1 cellular context compared by ENCODE assay signal in genomic region chrX:121245763-121246162, GRCh38.
TF ChIP-seq lines count a peak whose summit lies in the region.

No MANE protein-coding gene starts in this region.

TF ChIP-seq in HepG2, 621 proteins besides CTCF, POLR2A, EP300 and RAD21 (continued from another document and continues in another):
- no peak for TF ChIP-seq HMGA1 (CRISPR knock-in tag; conservative IDR thresholded peaks at IDR 0.05)
- TF ChIP-seq ZNF558 (CRISPR knock-in tag; IDR thresholded peaks at IDR 0.05; ENCODE audit: borderline replicate concordance): no peak
- TF ChIP-seq, protein P1, sequence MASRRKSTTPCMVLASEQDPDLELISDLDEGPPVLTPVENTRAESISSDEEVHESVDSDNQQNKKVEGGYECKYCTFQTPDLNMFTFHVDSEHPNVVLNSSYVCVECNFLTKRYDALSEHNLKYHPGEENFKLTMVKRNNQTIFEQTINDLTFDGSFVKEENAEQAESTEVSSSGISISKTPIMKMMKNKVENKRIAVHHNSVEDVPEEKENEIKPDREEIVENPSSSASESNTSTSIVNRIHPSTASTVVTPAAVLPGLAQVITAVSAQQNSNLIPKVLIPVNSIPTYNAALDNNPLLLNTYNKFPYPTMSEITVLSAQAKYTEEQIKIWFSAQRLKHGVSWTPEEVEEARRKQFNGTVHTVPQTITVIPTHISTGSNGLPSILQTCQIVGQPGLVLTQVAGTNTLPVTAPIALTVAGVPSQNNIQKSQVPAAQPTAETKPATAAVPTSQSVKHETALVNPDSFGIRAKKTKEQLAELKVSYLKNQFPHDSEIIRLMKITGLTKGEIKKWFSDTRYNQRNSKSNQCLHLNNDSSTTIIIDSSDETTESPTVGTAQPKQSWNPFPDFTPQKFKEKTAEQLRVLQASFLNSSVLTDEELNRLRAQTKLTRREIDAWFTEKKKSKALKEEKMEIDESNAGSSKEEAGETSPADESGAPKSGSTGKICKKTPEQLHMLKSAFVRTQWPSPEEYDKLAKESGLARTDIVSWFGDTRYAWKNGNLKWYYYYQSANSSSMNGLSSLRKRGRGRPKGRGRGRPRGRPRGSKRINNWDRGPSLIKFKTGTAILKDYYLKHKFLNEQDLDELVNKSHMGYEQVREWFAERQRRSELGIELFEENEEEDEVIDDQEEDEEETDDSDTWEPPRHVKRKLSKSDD (CRISPR knock-in tag; IDR thresholded peaks at IDR 0.05; ENCODE audit: low read depth): no peak
- TF ChIP-seq ZNF10 (CRISPR knock-in tag; IDR thresholded peaks at IDR 0.05; ENCODE audit: borderline replicate concordance, low read depth): no peak
- no peak for TF ChIP-seq DNMT3B (CRISPR knock-in tag; conservative IDR thresholded peaks at IDR 0.05)
- no peak for TF ChIP-seq ZNF546 (CRISPR knock-in tag; conservative IDR thresholded peaks at IDR 0.05)
- no peak for TF ChIP-seq NR0B2 (CRISPR knock-in tag; IDR thresholded peaks at IDR 0.05)
- TF ChIP-seq ZNF768 (CRISPR knock-in tag; IDR thresholded peaks at IDR 0.05): no peak
- TF ChIP-seq CAMTA2 (CRISPR knock-in tag; IDR thresholded peaks at IDR 0.05; ENCODE audit: borderline replicate concordance): no peak
- TF ChIP-seq ATF6 (CRISPR knock-in tag; conservative IDR thresholded peaks at IDR 0.05): no peak
- no peak for TF ChIP-seq ZNF232 (CRISPR knock-in tag; IDR thresholded peaks at IDR 0.05; ENCODE audit: borderline replicate concordance)
- peak; percentile 94 for TF ChIP-seq PITX1 (CRISPR knock-in tag; IDR thresholded peaks at IDR 0.05)
- TF ChIP-seq NFATC3 (CRISPR knock-in tag; IDR thresholded peaks at IDR 0.05): no peak
- peak; percentile 79 for TF ChIP-seq SP5 (CRISPR knock-in tag; IDR thresholded peaks at IDR 0.05; ENCODE audit: borderline replicate concordance, low read depth)
- no peak for TF ChIP-seq TBP (CRISPR knock-in tag; IDR thresholded peaks at IDR 0.05)
- no peak for TF ChIP-seq SRY (CRISPR knock-in tag; IDR thresholded peaks at IDR 0.05)
- no peak for TF ChIP-seq ZNF775 (CRISPR knock-in tag; IDR thresholded peaks at IDR 0.05; ENCODE audit: borderline replicate concordance)
- no peak for TF ChIP-seq WIZ (CRISPR knock-in tag; IDR thresholded peaks at IDR 0.05)
- TF ChIP-seq REL (CRISPR knock-in tag; conservative IDR thresholded peaks at IDR 0.05): no peak
- TF ChIP-seq ZBTB46 (CRISPR knock-in tag; IDR thresholded peaks at IDR 0.05; ENCODE audit: borderline replicate concordance): no peak
- no peak for TF ChIP-seq RNF219 (CRISPR knock-in tag; IDR thresholded peaks at IDR 0.05)
- TF ChIP-seq PHF21A (CRISPR knock-in tag; IDR thresholded peaks at IDR 0.05): peak; percentile 43; the same call in 1 of the 2 replicates
- no peak for TF ChIP-seq BHLHE40 (IDR thresholded peaks at IDR 0.05; ENCODE audit: low read length)
- TF ChIP-seq SRSF1 (optimal IDR thresholded peaks at IDR 0.05; ENCODE audit: low read depth, low read length): no peak
- no peak for TF ChIP-seq ZNF850 (CRISPR knock-in tag; conservative IDR thresholded peaks at IDR 0.05)
- TF ChIP-seq TCF7 (IDR thresholded peaks at IDR 0.05; ENCODE audit: low read depth): peak; percentile 96
- TF ChIP-seq SETDB1 (CRISPR knock-in tag; IDR thresholded peaks at IDR 0.05; ENCODE audit: borderline replicate concordance): no peak
- TF ChIP-seq NFIB (CRISPR knock-in tag; IDR thresholded peaks at IDR 0.05; ENCODE audit: borderline replicate concordance): no peak
- no peak for TF ChIP-seq CREBL2 (CRISPR knock-in tag; IDR thresholded peaks at IDR 0.05; ENCODE audit: borderline replicate concordance)
- TF ChIP-seq ATF4 (CRISPR knock-in tag; IDR thresholded peaks at IDR 0.05): no peak
- no peak for TF ChIP-seq USF2 (IDR thresholded peaks at IDR 0.05; ENCODE audit: low read depth, low read length)
- no peak for TF ChIP-seq USF2 (CRISPR knock-in tag; IDR thresholded peaks at IDR 0.05; ENCODE audit: borderline replicate concordance)
- no peak for TF ChIP-seq ZSCAN20 (CRISPR knock-in tag; IDR thresholded peaks at IDR 0.05; ENCODE audit: borderline replicate concordance)
- TF ChIP-seq ZSCAN29 (CRISPR knock-in tag; conservative IDR thresholded peaks at IDR 0.05): no peak
- no peak for TF ChIP-seq ETV6 (CRISPR knock-in tag; conservative IDR thresholded peaks at IDR 0.05)
- TF ChIP-seq GATAD2A (CRISPR knock-in tag; IDR thresholded peaks at IDR 0.05): peak; percentile 77
- no peak for TF ChIP-seq ZNF704 (CRISPR knock-in tag; IDR thresholded peaks at IDR 0.05; ENCODE audit: borderline replicate concordance)
- peak; percentile 94 for TF ChIP-seq TBX3 (IDR thresholded peaks at IDR 0.05; ENCODE audit: borderline replicate concordance)
- peak; percentile 59 for TF ChIP-seq TBX2 (CRISPR knock-in tag; IDR thresholded peaks at IDR 0.05; ENCODE audit: borderline replicate concordance)
- TF ChIP-seq ZNF264 (CRISPR knock-in tag; IDR thresholded peaks at IDR 0.05): no peak
- TF ChIP-seq, protein P2, sequence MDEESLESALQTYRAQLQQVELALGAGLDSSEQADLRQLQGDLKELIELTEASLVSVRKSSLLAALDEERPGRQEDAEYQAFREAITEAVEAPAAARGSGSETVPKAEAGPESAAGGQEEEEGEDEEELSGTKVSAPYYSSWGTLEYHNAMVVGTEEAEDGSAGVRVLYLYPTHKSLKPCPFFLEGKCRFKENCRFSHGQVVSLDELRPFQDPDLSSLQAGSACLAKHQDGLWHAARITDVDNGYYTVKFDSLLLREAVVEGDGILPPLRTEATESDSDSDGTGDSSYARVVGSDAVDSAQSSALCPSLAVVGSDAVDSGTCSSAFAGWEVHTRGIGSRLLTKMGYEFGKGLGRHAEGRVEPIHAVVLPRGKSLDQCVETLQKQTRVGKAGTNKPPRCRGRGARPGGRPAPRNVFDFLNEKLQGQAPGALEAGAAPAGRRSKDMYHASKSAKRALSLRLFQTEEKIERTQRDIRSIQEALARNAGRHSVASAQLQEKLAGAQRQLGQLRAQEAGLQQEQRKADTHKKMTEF (CRISPR knock-in tag; IDR thresholded peaks at IDR 0.05): peak; percentile 53; the same call in 1 of the 2 replicates
- TF ChIP-seq ZFP1 (CRISPR knock-in tag; IDR thresholded peaks at IDR 0.05): no peak
- no peak for TF ChIP-seq MTA1 (CRISPR knock-in tag; IDR thresholded peaks at IDR 0.05; ENCODE audit: borderline replicate concordance)
- no peak for TF ChIP-seq TRIM24 (CRISPR knock-in tag; IDR thresholded peaks at IDR 0.05)
- TF ChIP-seq, protein P3, sequence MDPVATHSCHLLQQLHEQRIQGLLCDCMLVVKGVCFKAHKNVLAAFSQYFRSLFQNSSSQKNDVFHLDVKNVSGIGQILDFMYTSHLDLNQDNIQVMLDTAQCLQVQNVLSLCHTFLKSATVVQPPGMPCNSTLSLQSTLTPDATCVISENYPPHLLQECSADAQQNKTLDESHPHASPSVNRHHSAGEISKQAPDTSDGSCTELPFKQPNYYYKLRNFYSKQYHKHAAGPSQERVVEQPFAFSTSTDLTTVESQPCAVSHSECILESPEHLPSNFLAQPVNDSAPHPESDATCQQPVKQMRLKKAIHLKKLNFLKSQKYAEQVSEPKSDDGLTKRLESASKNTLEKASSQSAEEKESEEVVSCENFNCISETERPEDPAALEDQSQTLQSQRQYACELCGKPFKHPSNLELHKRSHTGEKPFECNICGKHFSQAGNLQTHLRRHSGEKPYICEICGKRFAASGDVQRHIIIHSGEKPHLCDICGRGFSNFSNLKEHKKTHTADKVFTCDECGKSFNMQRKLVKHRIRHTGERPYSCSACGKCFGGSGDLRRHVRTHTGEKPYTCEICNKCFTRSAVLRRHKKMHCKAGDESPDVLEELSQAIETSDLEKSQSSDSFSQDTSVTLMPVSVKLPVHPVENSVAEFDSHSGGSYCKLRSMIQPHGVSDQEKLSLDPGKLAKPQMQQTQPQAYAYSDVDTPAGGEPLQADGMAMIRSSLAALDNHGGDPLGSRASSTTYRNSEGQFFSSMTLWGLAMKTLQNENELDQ (CRISPR knock-in tag; IDR thresholded peaks at IDR 0.05; ENCODE audit: borderline replicate concordance): no peak
- TF ChIP-seq SIN3B (IDR thresholded peaks at IDR 0.05; ENCODE audit: low read length): no peak
- TF ChIP-seq CCAR2 (optimal IDR thresholded peaks at IDR 0.05; ENCODE audit: low read depth, low read length): no peak
- TF ChIP-seq ZNF713 (CRISPR knock-in tag; IDR thresholded peaks at IDR 0.05): no peak
- no peak for TF ChIP-seq NAIF1 (CRISPR knock-in tag; IDR thresholded peaks at IDR 0.05; ENCODE audit: borderline replicate concordance)
- TF ChIP-seq ZNF740 (CRISPR knock-in tag; IDR thresholded peaks at IDR 0.05): no peak
- TF ChIP-seq ZNF709 (CRISPR knock-in tag; IDR thresholded peaks at IDR 0.05): no peak
- no peak for TF ChIP-seq SYNCRIP (IDR thresholded peaks at IDR 0.05; ENCODE audit: insufficient read depth, low read depth, low read length)
